19 cellular contexts compared by ENCODE assay signal in the genomic region with DNA sequence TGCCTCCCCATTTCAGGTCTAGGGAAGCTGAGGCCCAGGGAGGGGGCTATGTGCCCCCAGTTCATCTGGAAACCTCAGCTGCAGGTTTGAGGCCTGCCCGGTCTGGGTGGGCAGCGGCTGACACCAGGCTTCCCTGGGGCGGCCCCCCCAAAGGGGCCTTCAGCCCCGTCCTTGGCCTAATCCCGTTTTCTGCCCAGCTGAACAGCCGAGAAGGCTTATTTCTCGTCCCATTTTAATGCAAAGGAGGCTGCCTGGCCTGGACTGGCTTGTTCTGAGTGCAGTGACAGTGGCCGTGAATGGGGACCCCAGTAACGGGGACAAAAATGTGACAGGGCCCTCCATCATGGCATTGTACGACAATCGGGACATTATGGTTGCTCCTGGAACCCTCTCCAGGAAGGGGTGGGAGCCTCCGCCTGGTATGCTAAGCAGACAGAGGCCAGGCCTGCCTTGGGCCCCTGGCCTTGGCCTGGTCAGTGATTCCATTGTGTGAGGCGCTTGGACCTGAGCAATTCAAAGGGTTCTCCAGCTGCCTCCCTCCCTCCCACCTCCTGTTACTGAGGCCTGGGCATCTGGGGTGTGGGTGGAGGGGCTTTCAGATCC.
"Had no signal": no experiment of that assay in that cellular context is flagged by ENCODE, and none has a peak within 500 bp of the region (broad histone marks: within the 10 kb centered on the region; RNA-seq: fewer than 3 reads in every experiment).

No MANE protein-coding gene starts in this region.

- H3K9me3 ChIP-seq: adrenal gland, colonic mucosa, upper lobe of left lung had no signal

- H3K4me3 Mint-ChIP-seq: activated CD4-positive, alpha-beta memory T cell treated with anti-CD3 and anti-CD28 coated beads, Interleukin-2, amount 10 ng/mL, durations not matched to agents 7 days and 5 days; activated CD4-positive, alpha-beta T cell treated with anti-CD3 and anti-CD28 coated beads for 36 hours; activated naive CD4-positive, alpha-beta T cell treated with anti-CD3 and anti-CD28 coated beads, Interleukin-2, amount 50 U/mL, for 24 hours; activated T-cell treated with anti-CD3 and anti-CD28 coated beads, Interleukin-2, amount 50 U/mL, for 4 hours; immature natural killer cell; mesothelial cell of epicardium had no signal

- H3K27ac Mint-ChIP-seq: activated CD4-positive, alpha-beta memory T cell treated with anti-CD3 and anti-CD28 coated beads, Interleukin-2, amount 10 ng/mL, durations not matched to agents 7 days and 5 days; activated CD4-positive, alpha-beta T cell treated with anti-CD3 and anti-CD28 coated beads for 36 hours; activated naive CD4-positive, alpha-beta T cell treated with anti-CD3 and anti-CD28 coated beads, Interleukin-2, amount 50 U/mL, for 24 hours; immature natural killer cell; mesothelial cell of epicardium had no signal

- DNase-seq: activated CD4-positive, alpha-beta memory T cell treated with anti-CD3 and anti-CD28 coated beads, Interleukin-2, amount 10 ng/mL, durations not matched to agents 7 days and 5 days; activated CD4-positive, alpha-beta T cell treated with anti-CD3 and anti-CD28 coated beads for 36 hours; activated effector memory CD4-positive, alpha-beta T cell treated with Interleukin-2 at 50 U/mL for 16 hours; activated T-cell treated with anti-CD3 and anti-CD28 coated beads, Interleukin-2, amount 50 U/mL, for 4 hours; adrenal gland; colonic mucosa; effector CD4-positive, alpha-beta T cell; foreskin fibroblast; glutamatergic neuron; immature natural killer cell; right cardiac atrium; small intestine; stimulated activated CD4-positive, alpha-beta T cell treated with anti-CD3 and anti-CD28 coated beads, Interleukin-4, amount 100 ng/mL, for 24 hours; stimulated activated naive CD4-positive, alpha-beta T cell treated with Interleukin-2 at 50 U/mL for 16 hours had no signal

- H3K36me3 Mint-ChIP-seq: activated naive CD4-positive, alpha-beta T cell treated with anti-CD3 and anti-CD28 coated beads, Interleukin-2, amount 50 U/mL, for 24 hours; immature natural killer cell; mesothelial cell of epicardium had no signal

- FAIRE-seq: endothelial cell of umbilical vein, small intestine had no signal

- H3K27me3 Mint-ChIP-seq: activated CD4-positive, alpha-beta T cell treated with anti-CD3 and anti-CD28 coated beads for 36 hours had no signal

- H3K27me3 ChIP-seq: colonic mucosa, upper lobe of left lung had no signal

- H3K36me3 ChIP-seq: adrenal gland, colonic mucosa, upper lobe of left lung had no signal

- H3K4me1 Mint-ChIP-seq: activated CD4-positive, alpha-beta memory T cell treated with anti-CD3 and anti-CD28 coated beads, Interleukin-2, amount 10 ng/mL, durations not matched to agents 7 days and 5 days; activated CD4-positive, alpha-beta T cell treated with anti-CD3 and anti-CD28 coated beads for 36 hours; immature natural killer cell; mesothelial cell of epicardium had no signal

- H3K4me1 ChIP-seq: adrenal gland, colonic mucosa, upper lobe of left lung had no signal

- H3K27ac ChIP-seq: adrenal gland, colonic mucosa, upper lobe of left lung had no signal

- H3K9me3 Mint-ChIP-seq: activated CD4-positive, alpha-beta memory T cell treated with anti-CD3 and anti-CD28 coated beads, Interleukin-2, amount 10 ng/mL, durations not matched to agents 7 days and 5 days; activated naive CD4-positive, alpha-beta T cell treated with anti-CD3 and anti-CD28 coated beads, Interleukin-2, amount 50 U/mL, for 24 hours; activated T-cell treated with anti-CD3 and anti-CD28 coated beads, Interleukin-2, amount 50 U/mL, for 4 hours; immature natural killer cell; mesothelial cell of epicardium had no signal

- ATAC-seq: activated CD4-positive, alpha-beta T cell treated with anti-CD3 and anti-CD28 coated beads for 36 hours; activated T-cell treated with anti-CD3 and anti-CD28 coated beads, Interleukin-2, amount 50 U/mL, for 4 hours; right cardiac atrium; SK-N-SH treated with all-trans-retinoic acid at 6 μM for 48 hours had no signal

- H3K4me3 ChIP-seq: adrenal gland, colonic mucosa, upper lobe of left lung had no signal
